In genomic region chr9:89701221-89701798, GRCh38 we compare ENCODE assay signal across 8 cellular contexts.
DNase-seq lines count a peak whose midpoint lies in the region; ATAC-seq and TF ChIP-seq lines count a peak whose summit lies in the region.

No MANE protein-coding gene starts in this region.

- peaks cover 42% of the 10 kb centered on the region for H3K4me1 Mint-ChIP-seq in activated CD4-positive, alpha-beta T cell treated with anti-CD3 and anti-CD28 coated beads, Interleukin-2, amount 10 ng/mL, durations not matched to agents 7 days and 5 days
- peaks cover 8 to 14% (median 14%) of the 10 kb centered on the region in 3 donors for H3K4me1 Mint-ChIP-seq in naive B cell
- peaks cover 48% of the 10 kb centered on the region for H3K4me1 Mint-ChIP-seq in WTC11
- no peaks in the 10 kb centered on the region for H3K4me1 Mint-ChIP-seq in osteocyte (ENCODE audit: unreplicated experiment)

- TF ChIP-seq CTCF in WTC11 (IDR thresholded peaks at IDR 0.05): no peak
- TF ChIP-seq CTCF in osteocyte (IDR thresholded peaks at IDR 0.05): no peak

- no peaks in the 10 kb centered on the region for H3K27me3 Mint-ChIP-seq in activated CD4-positive, alpha-beta T cell treated with anti-CD3 and anti-CD28 coated beads, Interleukin-2, amount 10 ng/mL, durations not matched to agents 7 days and 5 days
- H3K27me3 Mint-ChIP-seq in naive B cell: peaks cover 0 to 5% (median 0%) of the 10 kb centered on the region in 3 donors
- H3K27me3 Mint-ChIP-seq in WTC11 (ENCODE audit: low read depth): no peaks in the 10 kb centered on the region
- H3K27me3 Mint-ChIP-seq in osteocyte (ENCODE audit: unreplicated experiment): peaks cover 12% of the 10 kb centered on the region

- peak overlapping the region; percentile 16 for H3K4me3 Mint-ChIP-seq in activated CD4-positive, alpha-beta T cell treated with anti-CD3 and anti-CD28 coated beads, Interleukin-2, amount 10 ng/mL, durations not matched to agents 7 days and 5 days
- peak overlapping the region in 6 of 8 donors; percentile 3 to 70 (median 60) for H3K4me3 Mint-ChIP-seq in naive B cell
- no peak overlapping the region for H3K4me3 Mint-ChIP-seq in WTC11
- no peak overlapping the region for H3K4me3 Mint-ChIP-seq in osteocyte (ENCODE audit: unreplicated experiment)

- no peaks in the 10 kb centered on the region for H3K9me3 Mint-ChIP-seq in activated CD4-positive, alpha-beta T cell treated with anti-CD3 and anti-CD28 coated beads, Interleukin-2, amount 10 ng/mL, durations not matched to agents 7 days and 5 days
- H3K9me3 Mint-ChIP-seq in naive B cell: no peaks in the 10 kb centered on the region
- H3K9me3 Mint-ChIP-seq in WTC11: no peaks in the 10 kb centered on the region
- H3K9me3 Mint-ChIP-seq in osteocyte (ENCODE audit: unreplicated experiment): no peaks in the 10 kb centered on the region

- DNase-seq in activated CD4-positive, alpha-beta T cell treated with anti-CD3 and anti-CD28 coated beads, Interleukin-2, amount 10 ng/mL, durations not matched to agents 7 days and 5 days: peak; percentile 56
- DNase-seq in naive B cell (peak; percentile 62), WTC11 (ENCODE audit: low spot score) (no peak), cortex of kidney (lab: John Stamatoyannopoulos, UW) (no peak), osteocyte (ENCODE audit: extremely low spot score, unreplicated experiment) (no peak), HCEC 1CT (no peak)

- POLR2A ChIA-PET in activated CD4-positive, alpha-beta T cell treated with anti-CD3 and anti-CD28 coated beads, Interleukin-2, amount 10 ng/mL, durations not matched to agents 7 days and 5 days (lab: Charles Lee): no interaction called here
- POLR2A ChIA-PET in WTC11 (lab: Charles Lee): no interaction called here

- CTCF ChIA-PET in activated CD4-positive, alpha-beta T cell treated with anti-CD3 and anti-CD28 coated beads, Interleukin-2, amount 10 ng/mL, durations not matched to agents 7 days and 5 days (lab: Charles Lee): interaction anchor here (1.0 to 2.5 kb wide), 5 partner anchors 10 to 23 kb away, joined by 3 to 7 read pairs (median 3); no protein-coding TSS in a partner anchor
- CTCF ChIA-PET in WTC11 (lab: Charles Lee): interaction anchor here (1.5 kb wide), 1 partner anchor 37 kb away, joined by 3 read pairs; no protein-coding TSS in a partner anchor

- peak overlapping the region; percentile 82 for H3K27ac Mint-ChIP-seq in activated CD4-positive, alpha-beta T cell treated with anti-CD3 and anti-CD28 coated beads, Interleukin-2, amount 10 ng/mL, durations not matched to agents 7 days and 5 days
- H3K27ac Mint-ChIP-seq in naive B cell: peak overlapping the region; percentile 29 to 98 (median 70)
- H3K27ac Mint-ChIP-seq in WTC11: no peak overlapping the region
- H3K27ac Mint-ChIP-seq in osteocyte (ENCODE audit: unreplicated experiment): no peak overlapping the region

- peak; percentile 65 for ATAC-seq in GM18861 (IDR thresholded peaks at IDR 0.05; ENCODE audit: unreplicated experiment)
- peak; percentile 90 for ATAC-seq in HG02852 (IDR thresholded peaks at IDR 0.05; ENCODE audit: unreplicated experiment)
- peak; percentile 97 to 98 for ATAC-seq in naive B cell (ENCODE audit: low read depth in 2 of 2)
- no peak for ATAC-seq in WTC11

- H3K36me3 Mint-ChIP-seq in activated CD4-positive, alpha-beta T cell treated with anti-CD3 and anti-CD28 coated beads, Interleukin-2, amount 10 ng/mL, durations not matched to agents 7 days and 5 days (ENCODE audit: low read depth): peaks cover 3% of the 10 kb centered on the region
- H3K36me3 Mint-ChIP-seq in naive B cell (no peaks in the 10 kb centered on the region), WTC11 (no peaks in the 10 kb centered on the region), osteocyte (ENCODE audit: unreplicated experiment) (no peaks in the 10 kb centered on the region)

TF ChIP-seq in WTC11, 78 proteins besides CTCF, POLR2A, EP300 and RAD21:
- TF ChIP-seq ZNF671 (CRISPR knock-in tag; IDR thresholded peaks at IDR 0.05) (no peak), RELA (CRISPR knock-in tag; IDR thresholded peaks at IDR 0.05; ENCODE audit: borderline replicate concordance) (no peak), NR2C2 (CRISPR knock-in tag; IDR thresholded peaks at IDR 0.05) (no peak), KAT7 (CRISPR knock-in tag; IDR thresholded peaks at IDR 0.05; ENCODE audit: borderline replicate concordance) (no peak), AFF4 (CRISPR knock-in tag; IDR thresholded peaks at IDR 0.05; ENCODE audit: borderline replicate concordance) (no peak), NR3C1 (CRISPR knock-in tag; conservative IDR thresholded peaks at IDR 0.05; ENCODE audit: low read depth) (no peak), ETV6 (CRISPR knock-in tag; IDR thresholded peaks at IDR 0.05) (no peak), ATF3 (CRISPR knock-in tag; conservative IDR thresholded peaks at IDR 0.05) (no peak), TCF7 (CRISPR knock-in tag; IDR thresholded peaks at IDR 0.05; ENCODE audit: low read depth) (no peak), ELF4 (CRISPR knock-in tag; IDR thresholded peaks at IDR 0.05; ENCODE audit: low read depth) (no peak), ZNF281 (CRISPR knock-in tag; IDR thresholded peaks at IDR 0.05) (no peak), JAZF1 (CRISPR knock-in tag; IDR thresholded peaks at IDR 0.05) (no peak), TEAD1 (CRISPR knock-in tag; IDR thresholded peaks at IDR 0.05) (no peak), EMX1 (CRISPR knock-in tag; IDR thresholded peaks at IDR 0.05) (no peak), CREM (CRISPR knock-in tag; IDR thresholded peaks at IDR 0.05) (no peak)
- TF ChIP-seq, protein P1, sequence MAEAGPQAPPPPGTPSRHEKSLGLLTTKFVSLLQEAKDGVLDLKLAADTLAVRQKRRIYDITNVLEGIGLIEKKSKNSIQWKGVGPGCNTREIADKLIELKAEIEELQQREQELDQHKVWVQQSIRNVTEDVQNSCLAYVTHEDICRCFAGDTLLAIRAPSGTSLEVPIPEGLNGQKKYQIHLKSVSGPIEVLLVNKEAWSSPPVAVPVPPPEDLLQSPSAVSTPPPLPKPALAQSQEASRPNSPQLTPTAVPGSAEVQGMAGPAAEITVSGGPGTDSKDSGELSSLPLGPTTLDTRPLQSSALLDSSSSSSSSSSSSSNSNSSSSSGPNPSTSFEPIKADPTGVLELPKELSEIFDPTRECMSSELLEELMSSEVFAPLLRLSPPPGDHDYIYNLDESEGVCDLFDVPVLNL (CRISPR knock-in tag; IDR thresholded peaks at IDR 0.05; ENCODE audit: borderline replicate concordance, low read depth): no peak

Comparison
In these comparisons a context has a peak if more than half of its experiments do, and no peak if none do; other contexts are left out.
1. DNase-seq: peak in activated CD4-positive, alpha-beta T cell treated with anti-CD3 and anti-CD28 coated beads, Interleukin-2, amount 10 ng/mL, durations not matched to agents 7 days and 5 days (single experiment) and naive B cell (single experiment); none in WTC11 (single experiment), cortex of kidney (single experiment), osteocyte (single experiment) and HCEC 1CT (single experiment).
2. H3K27ac Mint-ChIP-seq: peak in activated CD4-positive, alpha-beta T cell treated with anti-CD3 and anti-CD28 coated beads, Interleukin-2, amount 10 ng/mL, durations not matched to agents 7 days and 5 days (single experiment) and naive B cell (6 of 6); none in WTC11 (single experiment) and osteocyte (single experiment).
3. H3K4me3 Mint-ChIP-seq: peak in activated CD4-positive, alpha-beta T cell treated with anti-CD3 and anti-CD28 coated beads, Interleukin-2, amount 10 ng/mL, durations not matched to agents 7 days and 5 days (single experiment) and naive B cell (6 of 8); none in WTC11 (single experiment) and osteocyte (single experiment).